ENCODE assay signal across 8 cellular contexts in the genomic region with DNA sequence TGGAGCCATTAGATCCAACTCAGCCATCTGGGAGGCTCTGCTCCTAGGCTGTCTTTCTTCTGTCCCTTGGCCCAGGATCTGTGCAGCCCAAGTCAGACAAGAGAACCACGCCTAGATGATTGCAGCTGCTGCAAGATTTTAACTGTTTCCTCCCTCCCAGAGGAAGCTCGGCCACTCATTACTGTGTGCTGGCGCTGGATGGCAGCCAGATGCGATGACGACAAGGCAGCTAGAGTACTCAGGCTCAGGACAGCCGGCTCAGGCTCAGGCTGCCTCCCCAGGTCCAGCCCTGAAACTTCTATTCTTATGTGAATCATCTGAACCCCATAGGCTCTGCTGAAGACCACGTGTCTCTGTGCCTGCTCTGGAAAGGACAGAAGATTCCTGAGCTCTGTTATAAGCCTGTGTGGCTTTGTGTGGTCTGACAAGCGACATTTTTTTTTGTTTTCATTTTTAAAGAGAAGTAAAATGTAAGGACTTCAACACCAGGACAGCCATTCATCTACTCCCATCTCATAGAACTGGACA. TPM values are rescaled to one million over a fixed set of nuclear protein-coding genes. Genes with fewer than 3 reads are reported as not detected.
DNase-seq lines count a peak whose midpoint lies in the region; ATAC-seq lines count a peak whose summit lies in the region.

No MANE protein-coding gene starts in this region.

- intact Hi-C loops in activated T-helper 2 cell treated with anti-CD3 and anti-CD28 coated beads, Interferon-gamma antibody, Interleukin-2, Interleukin-4, amounts not matched to agents 10 μg/mL and 5 μg/mL and 100 μg/mL, durations not matched to agents 14 hours and 24 hours and 36 hours (cut with micrococcal nuclease), result no loop called here

- ATAC-seq in GM18511 (IDR thresholded peaks at IDR 0.05; ENCODE audit: unreplicated experiment) (peak; percentile 97), HG03442 (IDR thresholded peaks at IDR 0.05; ENCODE audit: unreplicated experiment) (peak; percentile 83), GM21723 (IDR thresholded peaks at IDR 0.05; ENCODE audit: unreplicated experiment) (no peak)

- peaks cover 30% of the 10 kb centered on the region for H3K4me1 Mint-ChIP-seq in activated T-helper 2 cell treated with anti-CD3 and anti-CD28 coated beads, Interferon-gamma antibody, Interleukin-2, Interleukin-4, amounts not matched to agents 10 μg/mL and 5 μg/mL and 100 μg/mL, durations not matched to agents 14 hours and 24 hours and 36 hours (ENCODE audit: low read depth)

- no peaks in the 10 kb centered on the region for H3K9me3 Mint-ChIP-seq in activated T-helper 2 cell treated with anti-CD3 and anti-CD28 coated beads, Interferon-gamma antibody, Interleukin-2, Interleukin-4, amounts not matched to agents 10 μg/mL and 5 μg/mL and 100 μg/mL, durations not matched to agents 14 hours and 24 hours and 36 hours

- H3K27ac Mint-ChIP-seq in activated T-helper 2 cell treated with anti-CD3 and anti-CD28 coated beads, Interferon-gamma antibody, Interleukin-2, Interleukin-4, amounts not matched to agents 10 μg/mL and 5 μg/mL and 100 μg/mL, durations not matched to agents 14 hours and 24 hours and 36 hours, result peak overlapping the region; percentile 39

- H3K36me3 Mint-ChIP-seq in activated T-helper 2 cell treated with anti-CD3 and anti-CD28 coated beads, Interferon-gamma antibody, Interleukin-2, Interleukin-4, amounts not matched to agents 10 μg/mL and 5 μg/mL and 100 μg/mL, durations not matched to agents 14 hours and 24 hours and 36 hours (ENCODE audit: low read depth), result no peaks in the 10 kb centered on the region

- DNase-seq in AG08396 (ENCODE audit: low spot score) (peak; percentile 91), NCI-H524 treated with DMSO at 0.1 percent for 48 hours (lab: John Stamatoyannopoulos, UW) (peak; percentile 55), glomerular visceral epithelial cell (ENCODE audit: extremely low spot score) (peak; percentile 99), occipital lobe (lab: John Stamatoyannopoulos, UW) (peak; percentile 68)
- DNase-seq in activated T-helper 2 cell treated with anti-CD3 and anti-CD28 coated beads, Interferon-gamma antibody, Interleukin-2, Interleukin-4, amounts not matched to agents 10 μg/mL and 5 μg/mL and 100 μg/mL, durations not matched to agents 14 hours and 24 hours and 36 hours (ENCODE audit: low spot score), result peak; percentile 36

- no peaks in the 10 kb centered on the region for H3K27me3 Mint-ChIP-seq in activated T-helper 2 cell treated with anti-CD3 and anti-CD28 coated beads, Interferon-gamma antibody, Interleukin-2, Interleukin-4, amounts not matched to agents 10 μg/mL and 5 μg/mL and 100 μg/mL, durations not matched to agents 14 hours and 24 hours and 36 hours (ENCODE audit: low read depth)

- peak overlapping the region; percentile 66 for H3K4me3 Mint-ChIP-seq in activated T-helper 2 cell treated with anti-CD3 and anti-CD28 coated beads, Interferon-gamma antibody, Interleukin-2, Interleukin-4, amounts not matched to agents 10 μg/mL and 5 μg/mL and 100 μg/mL, durations not matched to agents 14 hours and 24 hours and 36 hours (ENCODE audit: low read depth)

RNA-seq across cellular contexts. Expression of a gene that starts 32.1 kb away (rescaled TPM):
- total RNA-seq in activated T-helper 2 cell treated with anti-CD3 and anti-CD28 coated beads, Interferon-gamma antibody, Interleukin-2, Interleukin-4, amounts not matched to agents 10 μg/mL and 5 μg/mL and 100 μg/mL, durations not matched to agents 14 hours and 24 hours and 36 hours, result 0.46 and 0.55 TPM in 2 replicates
- total RNA-seq in occipital lobe, result 1.1 TPM

RNA-seq across cellular contexts. Expression of a gene that starts 32.5 kb away (rescaled TPM):
- total RNA-seq in activated T-helper 2 cell treated with anti-CD3 and anti-CD28 coated beads, Interferon-gamma antibody, Interleukin-2, Interleukin-4, amounts not matched to agents 10 μg/mL and 5 μg/mL and 100 μg/mL, durations not matched to agents 14 hours and 24 hours and 36 hours, result 10.8 and 13.0 TPM in 2 replicates
- 50.8 TPM for total RNA-seq in occipital lobe

RNA-seq across cellular contexts. Expression of a gene that starts 47.9 kb away (rescaled TPM):
- total RNA-seq in activated T-helper 2 cell treated with anti-CD3 and anti-CD28 coated beads, Interferon-gamma antibody, Interleukin-2, Interleukin-4, amounts not matched to agents 10 μg/mL and 5 μg/mL and 100 μg/mL, durations not matched to agents 14 hours and 24 hours and 36 hours, result 26.9 and 27.8 TPM in 2 replicates
- 118 TPM for total RNA-seq in occipital lobe

Comparison
In these comparisons a context has a peak if more than half of its experiments do, and no peak if none do; other contexts are left out.
1. DNase-seq: peak in every context shown above with its lines; median percentile 99 in glomerular visceral epithelial cell; 91 in AG08396; 68 in occipital lobe; 55 in NCI-H524 treated with DMSO at 0.1 percent for 48 hours; 36 in activated T-helper 2 cell treated with anti-CD3 and anti-CD28 coated beads, Interferon-gamma antibody, Interleukin-2, Interleukin-4, amounts not matched to agents 10 μg/mL and 5 μg/mL and 100 μg/mL, durations not matched to agents 14 hours and 24 hours and 36 hours.